9 cellular contexts compared by ENCODE assay signal in genomic region chr6:1612902-1613301, GRCh38. TPM values are rescaled to one million over a fixed set of nuclear protein-coding genes. Genes with fewer than 3 reads are reported as not detected.
DNase-seq lines count a peak whose midpoint lies in the region; ATAC-seq, FAIRE-seq and TF ChIP-seq lines count a peak whose summit lies in the region.
"Had no signal": no experiment of that assay in that cellular context is flagged by ENCODE, and none has a peak within 500 bp of the region (broad histone marks: within the 10 kb centered on the region; RNA-seq: fewer than 3 reads in every experiment).

No MANE protein-coding gene starts in this region.

- dilution Hi-C loops in keratinocyte (cut with MboI; ENCODE audit: extremely low pct_ligation_motif_present, low sequenced_read_pairs), result no loop called here

- H3K9me3 ChIP-seq in cardiac muscle cell (ENCODE audit: low read depth), result no peaks in the 10 kb centered on the region
- no peaks in the 10 kb centered on the region for H3K9me3 ChIP-seq in keratinocyte (ENCODE audit: control insufficient read depth, low read depth, low read length)

- H3K79me2 ChIP-seq in keratinocyte (ENCODE audit: control insufficient read depth, insufficient read depth, low read length), result peaks cover 40% of the 10 kb centered on the region

- peaks cover 45% of the 10 kb centered on the region for H3K27me3 Mint-ChIP-seq in activated T-helper 17 cell treated with anti-CD3 and anti-CD28 coated beads, Interleukin-2, amount 50 U/mL, for 72 hours
- peaks cover 59% of the 10 kb centered on the region for H3K27me3 Mint-ChIP-seq in type B pancreatic cell

- H3K27ac Mint-ChIP-seq in activated T-helper 17 cell treated with anti-CD3 and anti-CD28 coated beads, Interleukin-2, amount 50 U/mL, for 72 hours, result no peak overlapping the region
- H3K27ac Mint-ChIP-seq in type B pancreatic cell, result peak overlapping the region; percentile 90
- H3K27ac Mint-ChIP-seq in activated naive CD4-positive, alpha-beta T cell treated with anti-CD3 and anti-CD28 coated beads, Interleukin-2, amount 50 U/mL, for 72 hours, result no peak overlapping the region

- peak overlapping the region; percentile 51 for H3K4me3 ChIP-seq in cardiac muscle cell
- H3K4me3 ChIP-seq in keratinocyte (ENCODE audit: control insufficient read depth in 2 of 3, extremely low read depth in 1 of 3, insufficient read depth in 2 of 3, low read depth in 1 of 3, low read length in 3 of 3), result peak overlapping the region; percentile 74 to 86 (median 79)

- peaks cover 9% of the 10 kb centered on the region for H3K4me1 Mint-ChIP-seq in activated T-helper 17 cell treated with anti-CD3 and anti-CD28 coated beads, Interleukin-2, amount 50 U/mL, for 72 hours
- H3K4me1 Mint-ChIP-seq in type B pancreatic cell (ENCODE audit: unreplicated experiment), result peaks cover 21% of the 10 kb centered on the region

- H3K27ac ChIP-seq in cardiac muscle cell (no peak overlapping the region), keratinocyte (ENCODE audit: control insufficient read depth, insufficient read depth, low read length) (peak overlapping the region; percentile 76)

- H3K9me1 ChIP-seq in keratinocyte (ENCODE audit: control insufficient read depth, extremely low read depth, insufficient read depth, low read length), result no peaks in the 10 kb centered on the region

- TF ChIP-seq CTCF in cardiac muscle cell (IDR thresholded peaks at IDR 0.05; ENCODE audit: low read depth, low read length) (no peak), keratinocyte (optimal IDR thresholded peaks at IDR 0.05 in 1 of 3, IDR thresholded peaks at IDR 0.05 in 1 of 3, conservative IDR thresholded peaks at IDR 0.05 in 1 of 3; ENCODE audit: extremely low read depth in 1 of 3, insufficient read depth in 2 of 3, low read length in 3 of 3) (peak in 1 of 3 experiments; percentile 3), type B pancreatic cell (conservative IDR thresholded peaks at IDR 0.05) (no peak)

- H3K36me3 Mint-ChIP-seq in activated T-helper 17 cell treated with anti-CD3 and anti-CD28 coated beads, Interleukin-2, amount 50 U/mL, for 72 hours (ENCODE audit: low read depth), result peaks cover 9% of the 10 kb centered on the region
- peaks cover 11% of the 10 kb centered on the region for H3K36me3 Mint-ChIP-seq in type B pancreatic cell
- peaks cover 0 to 7% of the 10 kb centered on the region in 2 donors for H3K36me3 Mint-ChIP-seq in activated naive CD4-positive, alpha-beta T cell treated with anti-CD3 and anti-CD28 coated beads, Interleukin-2, amount 50 U/mL, for 72 hours

- no peak for ATAC-seq in left ventricle myocardium superior
- ATAC-seq in activated T-helper 17 cell treated with anti-CD3 and anti-CD28 coated beads, Interleukin-2, amount 50 U/mL, for 72 hours (replicated peaks), result no peak
- no peak for ATAC-seq in activated naive CD4-positive, alpha-beta T cell treated with anti-CD3 and anti-CD28 coated beads, Interleukin-2, amount 50 U/mL, for 72 hours

- intact Hi-C loops in left ventricle myocardium superior (cut with micrococcal nuclease), result loop anchor here (5.0 kb wide), 1 partner anchor 489 kb away; no protein-coding TSS in a partner anchor

- H2AFZ ChIP-seq in keratinocyte (ENCODE audit: control insufficient read depth, low read length), result no peak overlapping the region

- peak overlapping the region; percentile 60 for H3K4me3 Mint-ChIP-seq in activated T-helper 17 cell treated with anti-CD3 and anti-CD28 coated beads, Interleukin-2, amount 50 U/mL, for 72 hours
- peak overlapping the region; percentile 95 for H3K4me3 Mint-ChIP-seq in type B pancreatic cell

- H3K36me3 ChIP-seq in cardiac muscle cell, result no peaks in the 10 kb centered on the region
- H3K36me3 ChIP-seq in keratinocyte (ENCODE audit: control insufficient read depth in 2 of 2, extremely low read depth in 1 of 2, insufficient read depth in 2 of 2, low read length in 2 of 2), result no peaks in the 10 kb centered on the region

- peaks cover 9% of the 10 kb centered on the region for H3K4me1 ChIP-seq in cardiac muscle cell (ENCODE audit: low read depth)
- peaks cover 16% of the 10 kb centered on the region for H3K4me1 ChIP-seq in keratinocyte (ENCODE audit: control insufficient read depth, extremely low read depth, insufficient read depth, low read length)

- peak; percentile 13 for FAIRE-seq in keratinocyte (lab: Jason Lieb, UNC)

- no peaks in the 10 kb centered on the region for H3K9me3 Mint-ChIP-seq in activated T-helper 17 cell treated with anti-CD3 and anti-CD28 coated beads, Interleukin-2, amount 50 U/mL, for 72 hours
- H3K9me3 Mint-ChIP-seq in type B pancreatic cell, result no peaks in the 10 kb centered on the region
- no peaks in the 10 kb centered on the region for H3K9me3 Mint-ChIP-seq in activated naive CD4-positive, alpha-beta T cell treated with anti-CD3 and anti-CD28 coated beads, Interleukin-2, amount 50 U/mL, for 72 hours

- DNase-seq in cardiac muscle cell (ENCODE audit: low read depth in 1 of 2, low spot score in 1 of 2), result peak in 1 of 2 donors; percentile 68
- no peak for DNase-seq in left ventricle myocardium superior
- DNase-seq in keratinocyte (ENCODE audit: low read depth, low spot score), result no peak
- DNase-seq in type B pancreatic cell (ENCODE audit: extremely low spot score, unreplicated experiment), result no peak
- no peak for DNase-seq in activated naive CD4-positive, alpha-beta T cell treated with anti-CD3 and anti-CD28 coated beads, Interleukin-2, amount 50 U/mL, for 72 hours (ENCODE audit: low spot score in 2 of 2)
- no peak for DNase-seq in ecto neural progenitor cell (ENCODE audit: low spot score)
- DNase-seq in putamen (ENCODE audit: low spot score), result no peak
- DNase-seq: nucleus accumbens had no signal

- H3K4me2 ChIP-seq in keratinocyte (ENCODE audit: control insufficient read depth, extremely low read depth, insufficient read depth, low read depth, low read length), result peak overlapping the region; percentile 98

- no peaks in the 10 kb centered on the region for H4K20me1 ChIP-seq in keratinocyte (ENCODE audit: control insufficient read depth, extremely low read depth, insufficient read depth, low read length)

- H3K27me3 ChIP-seq in cardiac muscle cell (peaks cover 91% of the 10 kb centered on the region), keratinocyte (ENCODE audit: control insufficient read depth, extremely low read depth, insufficient read depth, low read length) (peaks cover 14% of the 10 kb centered on the region)

- peak overlapping the region; percentile 84 for H3K9ac ChIP-seq in keratinocyte (ENCODE audit: control insufficient read depth, extremely low read depth, insufficient read depth, low read length)

RNA-seq across cellular contexts. Expression of gene FOXC1, which starts 3.2 kb away (rescaled TPM):
- total RNA-seq in cardiac muscle cell, result 3.4 and 6.2 TPM in 2 replicates
- polyA plus RNA-seq in cardiac muscle cell, result 1.8 and 2.5 TPM in 2 replicates
- total RNA-seq in left ventricle myocardium superior, result 2.7 TPM
- total RNA-seq in activated T-helper 17 cell treated with anti-CD3 and anti-CD28 coated beads, Interleukin-2, amount 50 U/mL, for 72 hours, result not detected
- 3.2 to 4.5 TPM (median 4.3 TPM) in 3 replicates for polyA plus RNA-seq in keratinocyte
- 9.0 TPM for polyA plus RNA-seq in keratinocyte (2011; ENCODE audit: low read depth)
- 2.7 and 4.5 TPM in 2 replicates for polyA plus RNA-seq in keratinocyte (2011; cell fraction: cytosol; rRNA removed)
- 5.1 and 6.9 TPM in 2 replicates for polyA plus RNA-seq in keratinocyte (2011; cell fraction: nucleus; rRNA removed)
- polyA plus RNA-seq in keratinocyte (2012; ENCODE audit: low replicate concordance), result 5.0 and 7.0 TPM in 2 replicates
- polyA minus RNA-seq in keratinocyte, result 2.0 to 3.8 TPM (median 2.1 TPM) in 3 replicates
- 5.4 TPM for polyA minus RNA-seq in keratinocyte (2011; cell fraction: cytosol; rRNA and poly(A)+ RNA removed)
- polyA minus RNA-seq in keratinocyte (2011; cell fraction: nucleus; rRNA and poly(A)+ RNA removed), result 4.7 and 4.9 TPM in 2 replicates
- total RNA-seq in type B pancreatic cell (ENCODE audit: low replicate concordance), result 20.8 and 53.5 TPM in 2 replicates
- total RNA-seq in activated naive CD4-positive, alpha-beta T cell treated with anti-CD3 and anti-CD28 coated beads, Interleukin-2, amount 50 U/mL, for 72 hours, result under 1 TPM; 0.07 to 0.10 TPM
